ENCODE assay signal across 24 cellular contexts in the genomic region with DNA sequence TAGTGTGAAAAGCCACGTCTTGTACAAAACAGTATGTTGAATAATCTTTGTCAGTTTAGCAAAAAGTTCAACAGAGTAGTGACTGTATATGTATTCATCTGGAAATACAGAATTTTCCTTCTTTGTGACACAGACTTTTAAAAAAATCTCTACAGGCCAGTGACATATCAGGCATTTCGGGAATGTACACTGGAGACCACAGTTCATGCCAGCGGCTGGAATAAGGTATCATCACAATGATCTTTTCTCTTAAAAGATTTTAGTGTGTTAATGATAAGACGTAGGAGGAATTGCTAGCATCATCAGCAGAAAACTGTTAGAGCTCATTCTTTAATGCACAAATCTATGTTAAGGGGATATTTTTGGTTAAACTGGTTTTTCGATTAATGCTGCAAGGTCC.
"Had no signal": no experiment of that assay in that cellular context is flagged by ENCODE, and none has a peak within 500 bp of the region (broad histone marks: within the 10 kb centered on the region; RNA-seq: fewer than 3 reads in every experiment).

No MANE protein-coding gene starts in this region.

- DNase-seq: activated CD4-positive, alpha-beta T cell treated with anti-CD3 and anti-CD28 coated beads for 36 hours; activated CD4-positive, CD25-positive, alpha-beta regulatory T cell; activated CD8-positive, alpha-beta T cell treated with anti-CD3 and anti-CD28 coated beads, Interleukin-2, amount 10 ng/mL, durations not matched to agents 7 days and 5 days; activated naive CD4-positive, alpha-beta T cell; activated T-cell treated with anti-CD3 and anti-CD28 coated beads for 4 hours; activated T-cell treated with anti-CD3 and anti-CD28 coated beads, Interleukin-2, amount 50 U/mL, for 72 hours; anterior cingulate cortex; central memory CD4-positive, alpha-beta T cell; effector CD8-positive, alpha-beta T cell; esophagus squamous epithelium; glutamatergic neuron; islet precursor cell; left ventricle myocardium superior; posterior cingulate gyrus; right cardiac atrium; stimulated activated CD4-positive, alpha-beta T cell treated with anti-CD3 and anti-CD28 coated beads, Interleukin-12 subunit alpha, Interleukin-12 subunit beta, amount 100 ng/mL, for 4 hours; stimulated activated CD4-positive, alpha-beta T cell treated with anti-CD3 and anti-CD28 coated beads, Interleukin-4, amount 100 ng/mL, for 1 hour; stimulated activated naive CD8-positive, alpha-beta T cell treated with anti-CD3 and anti-CD28 coated beads, Interleukin-15, Interleukin-2, amounts not matched to agents 100 U/mL and 50 U/mL, for 24 hours; T-cell; testis; transverse colon; uterus had no signal

- H3K9me3 ChIP-seq: esophagus squamous epithelium, testis, transverse colon, uterus had no signal

- H3K4me1 ChIP-seq: testis, transverse colon, uterus had no signal

- ATAC-seq: activated CD4-positive, alpha-beta T cell treated with anti-CD3 and anti-CD28 coated beads for 36 hours; activated CD8-positive, alpha-beta T cell treated with anti-CD3 and anti-CD28 coated beads, Interleukin-2, amount 10 ng/mL, durations not matched to agents 7 days and 5 days; activated naive CD4-positive, alpha-beta T cell treated with anti-CD3 and anti-CD28 coated beads, Interleukin-2, amount 50 U/mL, for 72 hours; activated T-cell treated with anti-CD3 and anti-CD28 coated beads, Interleukin-2, amount 50 U/mL, for 72 hours; left ventricle myocardium superior; right cardiac atrium; stimulated activated naive CD8-positive, alpha-beta T cell treated with anti-CD3 and anti-CD28 coated beads, Interleukin-15, Interleukin-2, amounts not matched to agents 100 U/mL and 50 U/mL, for 24 hours; T-cell had no signal

- H3K4me3 ChIP-seq: esophagus squamous epithelium, testis, transverse colon, uterus had no signal

- H3K27ac ChIP-seq: epithelial cell of prostate, esophagus squamous epithelium, testis, transverse colon, uterus had no signal

- H3K36me3 ChIP-seq: transverse colon, uterus had no signal

- H3K27me3 ChIP-seq: esophagus squamous epithelium, testis, transverse colon, uterus had no signal
